In genomic region chr22:46352691-46353386, GRCh38 we compare ENCODE assay signal across 9 cellular contexts. TPM values are rescaled to one million over a fixed set of nuclear protein-coding genes. Genes with fewer than 3 reads are reported as not detected.
A peak's percentile ranks its signal among the peaks of the same experiment; 100 is the strongest.
DNase-seq lines count a peak whose midpoint lies in the region; ATAC-seq, FAIRE-seq and TF ChIP-seq lines count a peak whose summit lies in the region.
"Had no signal": no experiment of that assay in that cellular context is flagged by ENCODE, and none has a peak within 500 bp of the region (broad histone marks: within the 10 kb centered on the region; RNA-seq: fewer than 3 reads in every experiment).

No MANE protein-coding gene starts in this region.

- BruUV-seq in A673 (replicated peaks; lab: Mats Ljungman, UMichigan) = no TSS peak

- H3K9me3 ChIP-seq in A673 (ENCODE audit: low read depth, low read length, poor library complexity, severe bottlenecking) (no peaks in the 10 kb centered on the region), adrenal gland (replicated peaks in 1 of 3) (no peaks in the 10 kb centered on the region)

- no peaks in the 10 kb centered on the region for H3K27me3 ChIP-seq in A673 (replicated peaks; ENCODE audit: insufficient read depth, low read depth, low read length, poor library complexity)
- no peaks in the 10 kb centered on the region for H3K27me3 ChIP-seq in adrenal gland

- no peak for TF ChIP-seq POLR2A in adrenal gland (IDR thresholded peaks at IDR 0.05)

- H3K4me1 ChIP-seq in A673 (ENCODE audit: insufficient read depth, low read length, poor library complexity, severe bottlenecking) = peaks cover 12% of the 10 kb centered on the region
- peaks cover 0 to 24% of the 10 kb centered on the region in 2 donors for H3K4me1 ChIP-seq in adrenal gland (replicated peaks in 1 of 2)

- peaks cover 55% of the 10 kb centered on the region for H3K36me3 ChIP-seq in A673 (ENCODE audit: insufficient read depth, low read length, poor library complexity, severe bottlenecking)
- H3K36me3 ChIP-seq in adrenal gland (replicated peaks in 1 of 2) = peaks cover 0 to 86% of the 10 kb centered on the region in 2 donors

- no peak for TF ChIP-seq CTCF in A673 (conservative IDR thresholded peaks at IDR 0.05; ENCODE audit: low read depth, low read length)
- no peak for TF ChIP-seq CTCF in adrenal gland (IDR thresholded peaks at IDR 0.05)

- 80 to 85% (median 83%) methylated on average over 15 to 20 of the region's 20 CpGs for WGBS in adrenal gland, 4 donors

- DNase-seq in A673 (ENCODE audit: low spot score) (peak; percentile 67), HPDE6-E6E7 (ENCODE audit: extremely low spot score) (peak; percentile 72), adrenal gland (peak; percentile 53 to 92 (median 84)), KG1 (lab: John Stamatoyannopoulos, UW) (no peak), activated T-cell treated with anti-CD3 and anti-CD28 coated beads for 4 hours (no peak)
- no peak for DNase-seq in NK-92 treated with Interleukin-12 subunit alpha and Interleukin-12 subunit beta, amount 100 ng/mL, for 24 hours (lab: John Stamatoyannopoulos, UW)
- DNase-seq: NCI-H774 had no signal

- FAIRE-seq in islet of Langerhans (lab: Jason Lieb, UNC) = peak; percentile 13

- CTCF ChIA-PET in A673 (lab: Charles Lee) = no interaction called here

- ATAC-seq in HG02588 (IDR thresholded peaks at IDR 0.05; ENCODE audit: unreplicated experiment) = no peak

- POLR2A ChIA-PET in A673 (lab: Charles Lee; ENCODE audit: low non-redundant PET) = no interaction called here

- intact Hi-C loops in A673 (cut with micrococcal nuclease; ENCODE audit: unreplicated experiment) = no loop called here
- intact Hi-C loops in adrenal gland (cut with DNase I) = loop anchor here in 1 of 2 donors (10.0 kb wide), 1 partner anchor 312 kb away; no protein-coding TSS in a partner anchor

- H3K27ac ChIP-seq in A673 (ENCODE audit: low read depth, low read length, poor library complexity, severe bottlenecking) (peak overlapping the region; percentile 29), adrenal gland (peak overlapping the region in 3 of 5 donors; percentile 40 to 91 (median 87))

- no peak overlapping the region for H3K4me3 ChIP-seq in A673 (ENCODE audit: low read depth, low read length, poor library complexity, severe bottlenecking)
- no peak overlapping the region for H3K4me3 ChIP-seq in adrenal gland

RNA-seq across cellular contexts. Expression of gene TRMU, which starts 17.3 kb away (rescaled TPM):
- total RNA-seq in A673 (2021) = 83.0 and 90.1 TPM in 2 replicates
- 10 to 100 TPM; 20.2 to 48.0 (median 34.3) TPM for total RNA-seq in adrenal gland
- polyA plus RNA-seq in adrenal gland = 100 to 1,000 TPM in 1 of 3 donors, 10 to 100 TPM in 2; 26.6 to 107 (median 56.6) TPM

RNA-seq across cellular contexts. Expression of gene GTSE1, which starts 56.2 kb away (rescaled TPM):
- total RNA-seq in A673 (2021) (87.3 and 88.1 TPM in 2 replicates), adrenal gland (1 to 10 TPM in 4 of 8 donors, under 1 TPM in 4; 0.06 to 1.9 (median 1.1) TPM)
- polyA plus RNA-seq in adrenal gland = 1 to 10 TPM in 2 of 3 donors, under 1 TPM in 1; 0.80 to 1.0 (median 1.0) TPM

Comparison
In these comparisons a context has a peak if more than half of its experiments do, and no peak if none do; other contexts are left out.
1. DNase-seq: peak in A673 (single experiment), HPDE6-E6E7 (single experiment) and adrenal gland (7 of 7); none in KG1 (single experiment), activated T-cell treated with anti-CD3 and anti-CD28 coated beads for 4 hours (single experiment) and NK-92 treated with Interleukin-12 subunit alpha and Interleukin-12 subunit beta, amount 100 ng/mL, for 24 hours (single experiment).
2. RNA of gene GTSE1, which starts 56.2 kb away (total RNA-seq): 87.3 to 88.1 TPM in A673; 0.06 to 1.9 TPM in adrenal gland; every median in the first group is over 10 times any median in the second.